In the genomic region with DNA sequence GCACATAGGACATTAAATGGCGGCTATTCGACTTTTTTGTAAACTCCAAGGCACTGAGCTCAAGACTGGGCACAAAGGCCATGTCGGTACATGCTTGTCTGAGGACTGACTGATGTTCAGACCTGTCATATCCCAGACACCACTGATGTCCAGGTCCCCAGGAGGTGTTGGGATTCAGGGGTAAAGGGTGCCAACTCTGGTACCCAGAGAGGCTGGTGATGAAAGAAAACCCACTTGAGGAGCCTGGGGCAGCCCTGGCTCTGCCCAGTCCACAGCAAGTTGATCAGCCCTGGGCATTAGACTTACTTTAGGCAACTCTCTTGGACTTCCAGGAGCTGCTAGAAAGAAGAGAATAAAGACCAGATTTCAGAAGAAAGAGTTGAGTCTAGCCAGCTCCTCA, we compare ENCODE assay signal across 19 cellular contexts. TPM values are rescaled to one million over a fixed set of nuclear protein-coding genes. Genes with fewer than 3 reads are reported as not detected.
DNase-seq lines count a peak whose midpoint lies in the region; ATAC-seq and TF ChIP-seq lines count a peak whose summit lies in the region.
"Had no signal": no experiment of that assay in that cellular context is flagged by ENCODE, and none has a peak within 500 bp of the region (broad histone marks: within the 10 kb centered on the region; RNA-seq: fewer than 3 reads in every experiment).

No MANE protein-coding gene starts in this region.

- H3K9ac ChIP-seq in DND-41 (ENCODE audit: low read depth, low read length) = no peak overlapping the region
- H3K9ac ChIP-seq in PC-3 (ENCODE audit: low read length) = no peak overlapping the region
- H3K9ac ChIP-seq: SK-N-SH had no signal

- peaks cover 40% of the 10 kb centered on the region for H3K36me3 Mint-ChIP-seq in CD4-positive, alpha-beta T cell (ENCODE audit: low read depth)
- peaks cover 36% of the 10 kb centered on the region for H3K36me3 Mint-ChIP-seq in activated CD8-positive, alpha-beta T cell treated with anti-CD3 and anti-CD28 coated beads, Interleukin-2, amount 10 ng/mL, durations not matched to agents 7 days and 5 days (ENCODE audit: low read depth)
- no peaks in the 10 kb centered on the region for H3K36me3 Mint-ChIP-seq in natural killer cell treated with Interleukin-12 subunit alpha and Interleukin-12 subunit beta and Interleukin-15 and Interleukin-18, amount 100 ng/mL, for 72 hours

- no peak overlapping the region for H3K4me3 Mint-ChIP-seq in CD4-positive, alpha-beta T cell
- no peak overlapping the region for H3K4me3 Mint-ChIP-seq in activated CD8-positive, alpha-beta T cell treated with anti-CD3 and anti-CD28 coated beads, Interleukin-2, amount 10 ng/mL, durations not matched to agents 7 days and 5 days
- no peak overlapping the region for H3K4me3 Mint-ChIP-seq in natural killer cell treated with Interleukin-12 subunit alpha and Interleukin-12 subunit beta and Interleukin-15 and Interleukin-18, amount 100 ng/mL, for 72 hours

- H3K27me3 ChIP-seq in CD4-positive, alpha-beta T cell (ENCODE audit: control insufficient read depth, insufficient read depth, low read length) = no peaks in the 10 kb centered on the region
- H3K27me3 ChIP-seq in DND-41 (ENCODE audit: insufficient read depth, low read length, poor library complexity) = no peaks in the 10 kb centered on the region
- H3K27me3 ChIP-seq in PC-3 (ENCODE audit: low read length) = no peaks in the 10 kb centered on the region
- H3K27me3 ChIP-seq: BE2C had no signal

- CTCF ChIA-PET in CD4-positive, alpha-beta T cell (lab: Charles Lee) = interaction anchor here (1.5 kb wide), 1 partner anchor 39 kb away, joined by 4 read pairs; no protein-coding TSS in a partner anchor
- CTCF ChIA-PET in activated CD8-positive, alpha-beta T cell treated with anti-CD3 and anti-CD28 coated beads, Interleukin-2, amount 10 ng/mL, durations not matched to agents 7 days and 5 days (lab: Charles Lee) = interaction anchor here (1.1 to 2.6 kb wide), 2 partner anchors 24 to 43 kb away, joined by 4 to 10 read pairs; no protein-coding TSS in a partner anchor
- CTCF ChIA-PET in PC-3 (lab: Charles Lee) = no interaction called here

- H3K79me2 ChIP-seq in DND-41 (ENCODE audit: insufficient read depth, low read length) (peaks cover 3% of the 10 kb centered on the region; the same call in 1 of the 2 replicates), PC-3 (ENCODE audit: low read length) (no peaks in the 10 kb centered on the region)

- no peak for DNase-seq in CD4-positive, alpha-beta T cell
- DNase-seq in DND-41 (peak; percentile 52), NAMALWA (ENCODE audit: low spot score) (no peak), PC-3 (no peak)
- no peak for DNase-seq in activated CD8-positive, alpha-beta T cell treated with anti-CD3 and anti-CD28 coated beads, Interleukin-2, amount 10 ng/mL, durations not matched to agents 7 days and 5 days
- DNase-seq in natural killer cell treated with Interleukin-12 subunit alpha and Interleukin-12 subunit beta and Interleukin-15 and Interleukin-18, amount 100 ng/mL, for 72 hours (ENCODE audit: low spot score) = no peak
- DNase-seq: amniotic stem cell, BE2C, NCI-H1436, NCI-H510A treated with DMSO at 0.1 percent for 48 hours, psoas muscle, SK-N-SH had no signal

- H3K4me1 ChIP-seq in DND-41 (ENCODE audit: insufficient read depth, low read length) (peaks cover 23% of the 10 kb centered on the region), PC-3 (ENCODE audit: insufficient read depth, low read length) (no peaks in the 10 kb centered on the region)
- H3K4me1 ChIP-seq: BE2C, psoas muscle had no signal

- no peak for ATAC-seq in CD4-positive, alpha-beta T cell (ENCODE audit: poor library complexity)
- ATAC-seq in DND-41 (ENCODE audit: insufficient read depth, low read depth) = peak; percentile 35
- ATAC-seq in activated CD8-positive, alpha-beta T cell treated with anti-CD3 and anti-CD28 coated beads, Interleukin-2, amount 10 ng/mL, durations not matched to agents 7 days and 5 days = no peak
- no peak for ATAC-seq in natural killer cell treated with Interleukin-12 subunit alpha and Interleukin-12 subunit beta and Interleukin-15 and Interleukin-18, amount 100 ng/mL, for 72 hours
- ATAC-seq in HG02642 (IDR thresholded peaks at IDR 0.05; ENCODE audit: poor library complexity, unreplicated experiment) = no peak
- no peak for ATAC-seq in PC-3
- ATAC-seq: HCT116, left lobe of liver, psoas muscle had no signal

- H3F3A ChIP-seq in PC-3 (ENCODE audit: low read length, unreplicated experiment) = no peaks in the 10 kb centered on the region

- peak overlapping the region; percentile 10 for H3K27ac ChIP-seq in CD4-positive, alpha-beta T cell (ENCODE audit: low read depth, low read length)
- H3K27ac ChIP-seq in DND-41 (ENCODE audit: low read length) = peak overlapping the region; percentile 68
- H3K27ac ChIP-seq in PC-3 (ENCODE audit: low read length) = no peak overlapping the region
- H3K27ac ChIP-seq: coronary artery, psoas muscle had no signal

- H3K36me3 ChIP-seq in DND-41 (ENCODE audit: insufficient read depth, low read length) (peaks cover 39% of the 10 kb centered on the region), PC-3 (ENCODE audit: low read depth, low read length) (no peaks in the 10 kb centered on the region)
- H3K36me3 ChIP-seq: BE2C had no signal

- H3K4me2 ChIP-seq in DND-41 (ENCODE audit: insufficient read depth, low read length) (no peak overlapping the region), PC-3 (ENCODE audit: low read length) (no peak overlapping the region)
- H3K4me2 ChIP-seq: SK-N-SH had no signal

- no peaks in the 10 kb centered on the region for H3K9me2 ChIP-seq in PC-3 (replicated peaks; ENCODE audit: low read length)
- H3K9me2 ChIP-seq: SK-N-SH had no signal

- no peaks in the 10 kb centered on the region for H3K27me3 Mint-ChIP-seq in CD4-positive, alpha-beta T cell
- H3K27me3 Mint-ChIP-seq in activated CD8-positive, alpha-beta T cell treated with anti-CD3 and anti-CD28 coated beads, Interleukin-2, amount 10 ng/mL, durations not matched to agents 7 days and 5 days (ENCODE audit: low read depth) = no peaks in the 10 kb centered on the region
- H3K27me3 Mint-ChIP-seq in natural killer cell treated with Interleukin-12 subunit alpha and Interleukin-12 subunit beta and Interleukin-15 and Interleukin-18, amount 100 ng/mL, for 72 hours = no peaks in the 10 kb centered on the region

- no peaks in the 10 kb centered on the region for H3K9me3 Mint-ChIP-seq in CD4-positive, alpha-beta T cell
- H3K9me3 Mint-ChIP-seq in activated CD8-positive, alpha-beta T cell treated with anti-CD3 and anti-CD28 coated beads, Interleukin-2, amount 10 ng/mL, durations not matched to agents 7 days and 5 days (ENCODE audit: insufficient read depth) = no peaks in the 10 kb centered on the region
- H3K9me3 Mint-ChIP-seq in natural killer cell treated with Interleukin-12 subunit alpha and Interleukin-12 subunit beta and Interleukin-15 and Interleukin-18, amount 100 ng/mL, for 72 hours = no peaks in the 10 kb centered on the region

- no peaks in the 10 kb centered on the region for H3K9me3 ChIP-seq in CD4-positive, alpha-beta T cell (ENCODE audit: control insufficient read depth, low read length)
- H3K9me3 ChIP-seq in DND-41 (ENCODE audit: insufficient read depth, low read length, severe bottlenecking) = no peaks in the 10 kb centered on the region
- H3K9me3 ChIP-seq in PC-3 (ENCODE audit: low read length) = no peaks in the 10 kb centered on the region
- H3K9me3 ChIP-seq: BE2C, psoas muscle, SK-N-SH had no signal

- BruUV-seq in PC-3 (replicated peaks; lab: Mats Ljungman, UMichigan) = no TSS peak

- H2AFZ ChIP-seq in DND-41 (ENCODE audit: low read depth, low read length) (no peak overlapping the region), PC-3 (ENCODE audit: low read length) (no peak overlapping the region)

- intact Hi-C loops in CD4-positive, alpha-beta T cell (cut with DNase I, micrococcal nuclease) = no loop called here
- intact Hi-C loops in PC-3 (cut with micrococcal nuclease) = no loop called here

- peak overlapping the region; percentile 71 for H3K27ac Mint-ChIP-seq in CD4-positive, alpha-beta T cell
- peak overlapping the region; percentile 72 for H3K27ac Mint-ChIP-seq in activated CD8-positive, alpha-beta T cell treated with anti-CD3 and anti-CD28 coated beads, Interleukin-2, amount 10 ng/mL, durations not matched to agents 7 days and 5 days
- H3K27ac Mint-ChIP-seq in natural killer cell treated with Interleukin-12 subunit alpha and Interleukin-12 subunit beta and Interleukin-15 and Interleukin-18, amount 100 ng/mL, for 72 hours = peak overlapping the region; percentile 24 to 40

- H3K4me1 Mint-ChIP-seq in CD4-positive, alpha-beta T cell (ENCODE audit: low read depth) = peaks cover 14% of the 10 kb centered on the region
- H3K4me1 Mint-ChIP-seq in activated CD8-positive, alpha-beta T cell treated with anti-CD3 and anti-CD28 coated beads, Interleukin-2, amount 10 ng/mL, durations not matched to agents 7 days and 5 days (ENCODE audit: low read depth) = peaks cover 22% of the 10 kb centered on the region
- H3K4me1 Mint-ChIP-seq in natural killer cell treated with Interleukin-12 subunit alpha and Interleukin-12 subunit beta and Interleukin-15 and Interleukin-18, amount 100 ng/mL, for 72 hours (ENCODE audit: low read depth in 2 of 2) = peaks cover 10 to 26% of the 10 kb centered on the region in 2 donors

- POLR2A ChIA-PET in CD4-positive, alpha-beta T cell (lab: Charles Lee) = interaction anchor here (1.0 to 2.5 kb wide), 5 partner anchors 11 to 161 kb away, joined by 3 to 19 read pairs (median 4); no protein-coding TSS in a partner anchor
- POLR2A ChIA-PET in activated CD8-positive, alpha-beta T cell treated with anti-CD3 and anti-CD28 coated beads, Interleukin-2, amount 10 ng/mL, durations not matched to agents 7 days and 5 days (lab: Charles Lee) = interaction anchor here (0.5 to 6.9 kb wide), 4 partner anchors 8 to 184 kb away, joined by 4 to 49 read pairs (median 5); no protein-coding TSS in a partner anchor
- POLR2A ChIA-PET in PC-3 (lab: Charles Lee; ENCODE audit: unreplicated experiment) = no interaction called here

- TF ChIP-seq CTCF in CD4-positive, alpha-beta T cell (IDR thresholded peaks at IDR 0.05) = no peak
- TF ChIP-seq CTCF in DND-41 (IDR thresholded peaks at IDR 0.05; ENCODE audit: borderline replicate concordance, extremely low read depth, low read length, poor library complexity, severe bottlenecking) (no peak), PC-3 (conservative IDR thresholded peaks at IDR 0.05; ENCODE audit: low read depth, low read length) (no peak)

- no peak overlapping the region for H3K4me3 ChIP-seq in DND-41 (ENCODE audit: low read depth in 1 of 2, low read length in 2 of 2)
- H3K4me3 ChIP-seq in PC-3 (ENCODE audit: low read length) = no peak overlapping the region
- H3K4me3 ChIP-seq: coronary artery, psoas muscle had no signal

- H4K20me1 ChIP-seq in DND-41 (ENCODE audit: insufficient read depth, low read length) (peaks cover 24% of the 10 kb centered on the region), PC-3 (ENCODE audit: low read length) (no peaks in the 10 kb centered on the region)

RNA-seq across cellular contexts. Expression of a gene that starts 18.7 kb away (rescaled TPM):
- 10 to 100 TPM; 69.0 to 70.8 TPM for total RNA-seq in CD4-positive, alpha-beta T cell
- 100 to 1,000 TPM; 286 to 303 TPM for total RNA-seq in activated CD8-positive, alpha-beta T cell treated with anti-CD3 and anti-CD28 coated beads, Interleukin-2, amount 10 ng/mL, durations not matched to agents 7 days and 5 days
- total RNA-seq in natural killer cell treated with Interleukin-12 subunit alpha and Interleukin-12 subunit beta and Interleukin-15 and Interleukin-18, amount 100 ng/mL, for 72 hours = 100 to 1,000 TPM; 243 to 317 TPM
- not detected in 2 replicates for total RNA-seq in PC-3 (2014; rRNA removed)
- total RNA-seq: bronchial epithelial cell, G401, RPMI7951 had no signal

RNA-seq across cellular contexts. Expression of a gene that starts 45.2 kb away (rescaled TPM):
- total RNA-seq in CD4-positive, alpha-beta T cell = 1 to 10 TPM; 3.0 to 4.1 TPM
- 1 to 10 TPM; 4.7 to 5.4 TPM for total RNA-seq in activated CD8-positive, alpha-beta T cell treated with anti-CD3 and anti-CD28 coated beads, Interleukin-2, amount 10 ng/mL, durations not matched to agents 7 days and 5 days
- 10 to 100 TPM; 10.3 to 11.1 TPM for total RNA-seq in natural killer cell treated with Interleukin-12 subunit alpha and Interleukin-12 subunit beta and Interleukin-15 and Interleukin-18, amount 100 ng/mL, for 72 hours
- 29.0 and 30.5 TPM in 2 replicates for total RNA-seq in PC-3 (2014; rRNA removed)

RNA-seq across cellular contexts. Expression of a gene that starts 59.7 kb away (rescaled TPM):
- total RNA-seq in CD4-positive, alpha-beta T cell = under 1 TPM; 0.16 to 0.17 TPM
- 1 to 10 TPM; 1.6 to 1.7 TPM for total RNA-seq in activated CD8-positive, alpha-beta T cell treated with anti-CD3 and anti-CD28 coated beads, Interleukin-2, amount 10 ng/mL, durations not matched to agents 7 days and 5 days
- under 1 TPM; 0.14 to 0.55 TPM for total RNA-seq in natural killer cell treated with Interleukin-12 subunit alpha and Interleukin-12 subunit beta and Interleukin-15 and Interleukin-18, amount 100 ng/mL, for 72 hours
- not detected in 2 replicates for total RNA-seq in PC-3 (2014; rRNA removed)
- total RNA-seq: bronchial epithelial cell, G401, RPMI7951 had no signal

Comparison
In these comparisons a context has a peak if more than half of its experiments do, and no peak if none do; other contexts are left out.
1. RNA of a gene that starts 18.7 kb away (total RNA-seq): 243 to 317 TPM in natural killer cell treated with Interleukin-12 subunit alpha and Interleukin-12 subunit beta and Interleukin-15 and Interleukin-18, amount 100 ng/mL, for 72 hours, 286 to 303 TPM in activated CD8-positive, alpha-beta T cell treated with anti-CD3 and anti-CD28 coated beads, Interleukin-2, amount 10 ng/mL, durations not matched to agents 7 days and 5 days and 69.0 to 70.8 TPM in CD4-positive, alpha-beta T cell; not detected in PC-3; every median in the first group is over 10 times any median in the second.
2. Peak in every context shown above with its lines, with median percentiles within 50 percentile points of each other: H3K27ac Mint-ChIP-seq.